In the genomic region with DNA sequence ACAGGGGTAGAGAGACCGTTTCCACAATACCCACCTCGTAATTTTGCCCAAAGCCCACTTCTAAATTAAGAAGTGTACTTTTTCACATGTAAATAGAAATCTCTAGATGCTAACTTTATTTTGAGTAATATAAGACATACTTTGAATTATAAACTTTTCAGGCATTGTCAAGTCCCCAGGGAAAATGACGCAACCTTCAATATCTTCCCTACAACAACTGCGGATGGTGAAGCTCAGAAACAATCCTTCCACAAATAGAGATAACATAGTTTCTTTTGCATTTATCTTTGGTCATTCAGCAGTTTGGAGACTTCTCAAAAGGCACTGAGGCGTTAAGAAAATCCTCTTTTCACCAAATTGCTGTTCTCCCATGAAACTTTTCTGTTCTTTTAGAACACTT, we compare ENCODE assay signal across 18 cellular contexts.
"Had no signal": no experiment of that assay in that cellular context is flagged by ENCODE, and none has a peak within 500 bp of the region (broad histone marks: within the 10 kb centered on the region; RNA-seq: fewer than 3 reads in every experiment).

No MANE protein-coding gene starts in this region.

- H3K4me3 ChIP-seq: cardiac muscle cell, heart left ventricle, left lung, thyroid gland had no signal

- FAIRE-seq: endometrium, kidney, TTC549 had no signal

- H3K27me3 ChIP-seq: cardiac muscle cell, heart left ventricle, left lung, thyroid gland had no signal

- ATAC-seq: activated CD8-positive, alpha-beta T cell treated with anti-CD3 and anti-CD28 coated beads, Interleukin-2, amount 10 ng/mL, durations not matched to agents 7 days and 5 days; heart left ventricle; left lung; naive thymus-derived CD4-positive, alpha-beta T cell; SK-N-SH treated with all-trans-retinoic acid at 6 μM for 48 hours had no signal

- DNase-seq: activated CD4-positive, alpha-beta T cell treated with anti-CD3 and anti-CD28 coated beads, Interleukin-2, amount 10 ng/mL, durations not matched to agents 7 days and 5 days; activated CD4-positive, CD25-positive, alpha-beta regulatory T cell treated with anti-CD3 and anti-CD28 coated beads, Interleukin-2, amount 50 U/mL, for 72 hours; activated CD8-positive, alpha-beta T cell treated with anti-CD3 and anti-CD28 coated beads, Interleukin-2, amount 10 ng/mL, durations not matched to agents 7 days and 5 days; activated T-cell treated with anti-CD3 and anti-CD28 coated beads, Interleukin-2, amount 50 U/mL, for 1 hour; amniotic stem cell; heart left ventricle; kidney; left lung; naive thymus-derived CD4-positive, alpha-beta T cell; retina; stimulated activated CD4-positive, alpha-beta T cell treated with anti-CD3 and anti-CD28 coated beads, Interleukin-1b, Interleukin-23, amount 100 ng/mL, for 48 hours; substantia nigra; thyroid gland; WERI-Rb-1 had no signal

- H3K4me1 ChIP-seq: left lung had no signal

- H3K27ac ChIP-seq: cardiac muscle cell, heart left ventricle, left lung, thyroid gland, WERI-Rb-1 had no signal

- H3K36me3 ChIP-seq: cardiac muscle cell, heart left ventricle, left lung, thyroid gland, WERI-Rb-1 had no signal

- H3K9me3 ChIP-seq: heart left ventricle, left lung, thyroid gland had no signal
